Comparison of ENCODE assay signal across 24 cellular contexts in genomic region chr22:29155966-29156365, GRCh38. TPM values are rescaled to one million over a fixed set of nuclear protein-coding genes. Genes with fewer than 3 reads are reported as not detected.
"Had no signal": no experiment of that assay in that cellular context is flagged by ENCODE, and none has a peak within 500 bp of the region (broad histone marks: within the 10 kb centered on the region; RNA-seq: fewer than 3 reads in every experiment).

No MANE protein-coding gene starts in this region.

- H3K27me3 ChIP-seq: colonic mucosa, right lobe of liver, thyroid gland had no signal

- H3K9me3 ChIP-seq: colonic mucosa, right lobe of liver, thyroid gland had no signal

- H3K27ac ChIP-seq: colonic mucosa, right lobe of liver, skin epidermis, thyroid gland, WERI-Rb-1 had no signal

- H3K9me3 Mint-ChIP-seq: activated naive CD4-positive, alpha-beta T cell treated with anti-CD3 and anti-CD28 coated beads, Interleukin-2, amount 50 U/mL, for 24 hours; activated T-helper 2 cell treated with anti-CD3 and anti-CD28 coated beads, Interferon-gamma antibody, Interleukin-2, Interleukin-4, amounts not matched to agents 10 μg/mL and 5 μg/mL and 100 μg/mL, durations not matched to agents 14 hours and 24 hours and 36 hours; memory B cell; naive thymus-derived CD8-positive, alpha-beta T cell; stimulated activated effector memory CD8-positive, alpha-beta T cell treated with anti-CD3 and anti-CD28 coated beads, Interleukin-12 subunit alpha, Interleukin-12 subunit beta, amount 100 ng/mL, for 72 hours; stimulated activated naive CD8-positive, alpha-beta T cell treated with anti-CD3 and anti-CD28 coated beads, Interleukin-15, Interleukin-2, amounts not matched to agents 100 ng/mL and 50 ng/mL, for 24 hours had no signal

- H3K27ac Mint-ChIP-seq: activated naive CD4-positive, alpha-beta T cell treated with anti-CD3 and anti-CD28 coated beads, Interleukin-2, amount 50 U/mL, for 24 hours; activated T-helper 2 cell treated with anti-CD3 and anti-CD28 coated beads, Interferon-gamma antibody, Interleukin-2, Interleukin-4, amounts not matched to agents 10 μg/mL and 5 μg/mL and 100 μg/mL, durations not matched to agents 14 hours and 24 hours and 36 hours; memory B cell; progenitor cell of endocrine pancreas; stimulated activated effector memory CD8-positive, alpha-beta T cell treated with anti-CD3 and anti-CD28 coated beads, Interleukin-12 subunit alpha, Interleukin-12 subunit beta, amount 100 ng/mL, for 72 hours; stimulated activated naive CD8-positive, alpha-beta T cell treated with anti-CD3 and anti-CD28 coated beads, Interleukin-15, Interleukin-2, amounts not matched to agents 100 ng/mL and 50 ng/mL, for 24 hours; T-helper 17 cell had no signal

- DNase-seq: activated CD4-positive, alpha-beta T cell treated with anti-CD3 and anti-CD28 coated beads for 48 hours; activated CD4-positive, alpha-beta T cell treated with anti-CD3 and anti-CD28 coated beads, Interleukin-2, amount 50 U/mL, for 48 hours; activated CD8-positive, alpha-beta memory T cell treated with anti-CD3 and anti-CD28 coated beads for 24 hours; activated T-cell treated with anti-CD3 and anti-CD28 coated beads, Interleukin-2, amount 50 U/mL, for 48 hours; colonic mucosa; effector memory CD4-positive, alpha-beta T cell; hippocampal formation; left colon; naive thymus-derived CD8-positive, alpha-beta T cell; right lobe of liver; stimulated activated CD4-positive, alpha-beta T cell treated with anti-CD3 and anti-CD28 coated beads, Interleukin-4, amount 100 ng/mL, for 24 hours; T-helper 17 cell; T1000; thyroid gland had no signal

- H3K4me3 Mint-ChIP-seq: activated naive CD4-positive, alpha-beta T cell treated with anti-CD3 and anti-CD28 coated beads, Interleukin-2, amount 50 U/mL, for 24 hours; memory B cell; stimulated activated effector memory CD8-positive, alpha-beta T cell treated with anti-CD3 and anti-CD28 coated beads, Interleukin-12 subunit alpha, Interleukin-12 subunit beta, amount 100 ng/mL, for 72 hours; stimulated activated naive CD8-positive, alpha-beta T cell treated with anti-CD3 and anti-CD28 coated beads, Interleukin-15, Interleukin-2, amounts not matched to agents 100 ng/mL and 50 ng/mL, for 24 hours; T-helper 17 cell had no signal

- H3K36me3 ChIP-seq: colonic mucosa, right lobe of liver, thyroid gland, WERI-Rb-1 had no signal

- H3K4me1 ChIP-seq: colonic mucosa had no signal

- H3K36me3 Mint-ChIP-seq: activated naive CD4-positive, alpha-beta T cell treated with anti-CD3 and anti-CD28 coated beads, Interleukin-2, amount 50 U/mL, for 24 hours; memory B cell; naive thymus-derived CD8-positive, alpha-beta T cell; stimulated activated effector memory CD8-positive, alpha-beta T cell treated with anti-CD3 and anti-CD28 coated beads, Interleukin-12 subunit alpha, Interleukin-12 subunit beta, amount 100 ng/mL, for 72 hours had no signal

- H3K4me3 ChIP-seq: colonic mucosa, right lobe of liver, skin epidermis, thyroid gland had no signal

RNA-seq across cellular contexts. Expression of gene EMID1, which starts 49.7 kb away (rescaled TPM):
- total RNA-seq: bronchial epithelial cell; naive thymus-derived CD8-positive, alpha-beta T cell; T-helper 17 cell had no signal
- polyA plus RNA-seq: keratinocyte; naive thymus-derived CD8-positive, alpha-beta T cell had no signal
